ENCODE assay signal across 12 cellular contexts in genomic region chr9:95197692-95198271, GRCh38.
DNase-seq lines count a peak whose midpoint lies in the region; ATAC-seq and TF ChIP-seq lines count a peak whose summit lies in the region.
"Had no signal": no experiment of that assay in that cellular context is flagged by ENCODE, and none has a peak within 500 bp of the region (broad histone marks: within the 10 kb centered on the region; RNA-seq: fewer than 3 reads in every experiment).

No MANE protein-coding gene starts in this region.

- H3K4me1 ChIP-seq in left ventricle myocardium inferior (peaks cover 12% of the 10 kb centered on the region), heart right ventricle (peaks cover 0 to 19% (median 10%) of the 10 kb centered on the region in 9 donors), aorta (ENCODE audit: control insufficient read depth in 1 of 2, insufficient read depth in 2 of 2, low read length in 2 of 2) (peaks cover 4 to 11% of the 10 kb centered on the region in 2 donors)

- DNase-seq in Right ventricle myocardium superior (no peak), left ventricle myocardium inferior (no peak), amniotic epithelial cell (ENCODE audit: low read depth) (peak; percentile 19), heart right ventricle (no peak), aorta (peak; percentile 71 to 80), NAMALWA (ENCODE audit: low spot score) (no peak), NCI-H1930 (lab: John Stamatoyannopoulos, UW) (no peak)
- DNase-seq: activated CD4-positive, alpha-beta memory T cell treated with anti-CD3 and anti-CD28 coated beads, Interleukin-2, amount 10 ng/mL, durations not matched to agents 7 days and 5 days; activated naive CD8-positive, alpha-beta T cell treated with anti-CD3 and anti-CD28 coated beads for 36 hours; small intestine had no signal

- ATAC-seq in Right ventricle myocardium superior (ENCODE audit: poor library complexity) (peak; percentile 78), heart right ventricle (peak in 7 of 8 donors; percentile 23 to 83 (median 55)), aorta (ENCODE audit: low FRiP score) (peak; percentile 81), HG02610 (IDR thresholded peaks at IDR 0.05; ENCODE audit: unreplicated experiment) (no peak)

- H3K36me3 ChIP-seq in left ventricle myocardium inferior (no peaks in the 10 kb centered on the region), heart right ventricle (no peaks in the 10 kb centered on the region), aorta (ENCODE audit: control insufficient read depth in 1 of 2, insufficient read depth in 2 of 2, low read length in 1 of 2) (no peaks in the 10 kb centered on the region)
- H3K36me3 ChIP-seq: SJSA1 had no signal

- H3K27me3 ChIP-seq in left ventricle myocardium inferior (ENCODE audit: low read depth) (no peaks in the 10 kb centered on the region), heart right ventricle (no peaks in the 10 kb centered on the region), aorta (ENCODE audit: control insufficient read depth in 1 of 2, insufficient read depth in 2 of 2, low read length in 1 of 2) (no peaks in the 10 kb centered on the region)
- H3K27me3 ChIP-seq: SJSA1 had no signal

- H3K4me3 ChIP-seq in left ventricle myocardium inferior (no peak overlapping the region), heart right ventricle (no peak overlapping the region), aorta (ENCODE audit: low read length in 2 of 2) (no peak overlapping the region)
- H3K4me3 ChIP-seq: SJSA1 had no signal

- intact Hi-C loops in Right ventricle myocardium superior (cut with DNase I): no loop called here
- intact Hi-C loops in left ventricle myocardium inferior (cut with micrococcal nuclease): no loop called here
- intact Hi-C loops in heart right ventricle (cut with DNase I): no loop called here
- intact Hi-C loops in aorta (cut with DNase I): no loop called here

- H3K9me3 ChIP-seq in left ventricle myocardium inferior (replicated peaks): no peaks in the 10 kb centered on the region
- no peaks in the 10 kb centered on the region for H3K9me3 ChIP-seq in heart right ventricle
- H3K9me3 ChIP-seq in aorta (ENCODE audit: control insufficient read depth, low read length): no peaks in the 10 kb centered on the region
- H3K9me3 ChIP-seq: SJSA1 had no signal

- H3K27ac ChIP-seq in left ventricle myocardium inferior (replicated peaks): no peak overlapping the region
- no peak overlapping the region for H3K27ac ChIP-seq in heart right ventricle
- peak overlapping the region in 1 of 2 donors; percentile 4 for H3K27ac ChIP-seq in aorta (ENCODE audit: low read depth in 1 of 2, low read length in 2 of 2)

- WGBS in heart right ventricle, 2 donors: 21 to 41% methylated on average over 3 of the region's 3 CpGs
- WGBS in aorta, 2 donors: 4 to 7% methylated on average over 3 of the region's 3 CpGs

- no peak for TF ChIP-seq CTCF in left ventricle myocardium inferior (IDR thresholded peaks at IDR 0.05; ENCODE audit: borderline replicate concordance)
- no peak for TF ChIP-seq CTCF in heart right ventricle (IDR thresholded peaks at IDR 0.05)

Comparison
In these comparisons a context has a peak if more than half of its experiments do, and no peak if none do; other contexts are left out.
1. DNase-seq: peak in amniotic epithelial cell (single experiment) and aorta (2 of 2); none in Right ventricle myocardium superior (single experiment), left ventricle myocardium inferior (single experiment), heart right ventricle (0 of 2), NAMALWA (single experiment) and NCI-H1930 (0 of 2).